Comparison of ENCODE assay signal across 22 cellular contexts in the genomic region with DNA sequence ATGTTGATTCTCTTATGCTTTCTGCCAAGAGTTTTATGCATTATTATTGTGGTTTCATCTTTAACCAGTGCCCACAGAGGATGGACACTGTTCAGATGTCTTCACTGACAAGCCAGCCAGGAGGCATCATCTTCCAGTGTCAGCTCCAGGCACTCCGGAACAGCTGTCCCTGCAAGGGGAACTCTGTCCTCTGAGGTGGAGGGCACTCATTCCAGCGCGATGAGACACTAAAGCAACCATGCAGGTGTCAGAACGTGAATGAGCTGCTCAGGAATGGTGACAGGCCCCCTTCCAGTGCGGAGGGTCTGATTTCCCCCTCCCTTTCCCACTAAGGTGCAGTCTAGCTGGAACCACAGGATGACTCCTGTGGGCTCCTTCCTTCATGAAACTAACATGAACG.
"Had no signal": no experiment of that assay in that cellular context is flagged by ENCODE, and none has a peak within 500 bp of the region (broad histone marks: within the 10 kb centered on the region; RNA-seq: fewer than 3 reads in every experiment).

No MANE protein-coding gene starts in this region.

- DNase-seq: activated CD4-positive, alpha-beta T cell treated with anti-CD3 and anti-CD28 coated beads, Interleukin-2, amount 10 ng/mL, durations not matched to agents 24 days and 14 days; activated CD4-positive, CD25-positive, alpha-beta regulatory T cell; activated CD8-positive, alpha-beta T cell treated with anti-CD3 and anti-CD28 coated beads for 36 hours; activated naive CD4-positive, alpha-beta T cell treated with Interleukin-2 at 50 U/mL for 16 hours; activated naive CD8-positive, alpha-beta T cell treated with anti-CD3 and anti-CD28 coated beads, Interleukin-2, amount 10 ng/mL, durations not matched to agents 7 days and 5 days; activated T-cell treated with anti-CD3 and anti-CD28 coated beads, Interleukin-2, amount 50 U/mL, for 1 hour; amygdala; effector CD8-positive, alpha-beta T cell; heart right ventricle; lower lobe of right lung; midbrain; nephron progenitor cell; occipital lobe; posterior cingulate gyrus; stimulated activated naive CD8-positive, alpha-beta T cell treated with anti-CD3 and anti-CD28 coated beads, Interleukin-15, Interleukin-2, amounts not matched to agents 100 U/mL and 50 U/mL, for 24 hours; T-helper 9 cell had no signal

- H3K36me3 ChIP-seq: cardiac muscle cell, gastroesophageal sphincter, heart right ventricle, lower lobe of right lung, right atrium auricular region, tibial nerve had no signal

- H3K9me3 ChIP-seq: gastroesophageal sphincter, heart right ventricle, lower lobe of right lung, right atrium auricular region, tibial nerve had no signal

- H3K4me1 ChIP-seq: lower lobe of right lung, right atrium auricular region had no signal

- H3K27ac ChIP-seq: cardiac muscle cell, gastroesophageal sphincter, heart right ventricle, lower lobe of right lung, right atrium auricular region, tibial nerve had no signal

- H3K27me3 ChIP-seq: cardiac muscle cell, gastroesophageal sphincter, right atrium auricular region had no signal

- H3K4me3 ChIP-seq: cardiac muscle cell, gastroesophageal sphincter, heart right ventricle, lower lobe of right lung, right atrium auricular region, tibial nerve had no signal

- ATAC-seq: activated CD8-positive, alpha-beta T cell treated with anti-CD3 and anti-CD28 coated beads for 36 hours; activated T-helper 17 cell treated with anti-CD3 and anti-CD28 coated beads, Interleukin-2, amount 50 U/mL, for 72 hours; esophagus mucosa; gastroesophageal sphincter; heart right ventricle; lower lobe of right lung; stimulated activated naive CD8-positive, alpha-beta T cell treated with anti-CD3 and anti-CD28 coated beads, Interleukin-15, Interleukin-2, amounts not matched to agents 100 U/mL and 50 U/mL, for 24 hours had no signal
